19 cellular contexts compared by ENCODE assay signal in genomic region chr6:97663252-97663651, GRCh38.
A peak's percentile ranks its signal among the peaks of the same experiment; 100 is the strongest.
DNase-seq lines count a peak whose midpoint lies in the region; FAIRE-seq and TF ChIP-seq lines count a peak whose summit lies in the region.
"Had no signal": no experiment of that assay in that cellular context is flagged by ENCODE, and none has a peak within 500 bp of the region (broad histone marks: within the 10 kb centered on the region; RNA-seq: fewer than 3 reads in every experiment).

No MANE protein-coding gene starts in this region.

- H3K18ac ChIP-seq in H1 (ENCODE audit: extremely low read depth, low read length) = 0 out of 2 replicates have a peak overlapping the region, but pooled peaks have one; percentile 48

- H3K23me2 ChIP-seq in H1 (ENCODE audit: low read depth, low read length) = 0 out of 2 replicates have a peak, but pooled peaks cover 1% of the 10 kb centered on the region

- no peak overlapping the region for H3K4ac ChIP-seq in H1 (replicated peaks; ENCODE audit: insufficient read length, low read depth, low read length)

- H3K27ac ChIP-seq in H1 (ENCODE audit: low read depth, low read length) = no peak overlapping the region
- H3K27ac ChIP-seq: C4-2B had no signal

- no peak overlapping the region for H3K56ac ChIP-seq in H1 (replicated peaks; ENCODE audit: insufficient read length, low read depth, low read length)

- H2BK15ac ChIP-seq in H1 (ENCODE audit: low read length) = 0 out of 2 replicates have a peak overlapping the region, but pooled peaks have one; percentile 81

- no peak overlapping the region for H3K23ac ChIP-seq in H1 (ENCODE audit: insufficient read length)

- H3K27ac Mint-ChIP-seq in nephron progenitor cell = peak overlapping the region; percentile 11
- H3K27ac Mint-ChIP-seq: GM23338, HFFc6 had no signal

- H3K4me3 Mint-ChIP-seq in nephron progenitor cell = no peak overlapping the region
- H3K4me3 Mint-ChIP-seq: GM23338, HFFc6 had no signal

- H3K4me1 Mint-ChIP-seq in nephron progenitor cell = no peaks in the 10 kb centered on the region
- H3K4me1 Mint-ChIP-seq: CD4-positive, alpha-beta memory T cell had no signal

- TF ChIP-seq POLR2A in H1 (IDR thresholded peaks at IDR 0.05; ENCODE audit: control extremely low read depth in 1 of 2, low read depth in 2 of 2, low read length in 2 of 2) = no peak

- CTCF ChIA-PET in H1 (lab: Charles Lee; ENCODE audit: partially characterized antibody) = interaction anchor here (0.6 to 1.1 kb wide), 6 partner anchors 26 to 1217 kb away, joined by 3 to 4 read pairs (median 3); no protein-coding TSS in a partner anchor

- H4K5ac ChIP-seq in H1 (ENCODE audit: insufficient read length, low read depth, low read length) = no peak overlapping the region

- peak overlapping the region; percentile 79; the same call in 1 of the 2 replicates for H2AFZ ChIP-seq in H1 (ENCODE audit: low read length)
- H2AFZ ChIP-seq: GM23338 had no signal

- FAIRE-seq in H1 (lab: Jason Lieb, UNC) = no peak
- FAIRE-seq: A204.1, GM12892, GM18507 had no signal

- no peaks in the 10 kb centered on the region for H3K9me3 ChIP-seq in H1 (ENCODE audit: insufficient read depth in 2 of 2, low read depth in 1 of 2, low read length in 1 of 2)

- H3K27me3 ChIP-seq in H1 (replicated peaks in 1 of 4; ENCODE audit: control insufficient read depth in 3 of 4, extremely low read depth in 1 of 4, insufficient read depth in 3 of 4, low read length in 3 of 4) = no peaks in the 10 kb centered on the region

- H2BK12ac ChIP-seq in H1 (ENCODE audit: low read depth, low read length) = peak overlapping the region; percentile 80; the same call in 1 of the 2 replicates

- no peak overlapping the region for H4K91ac ChIP-seq in H1 (replicated peaks; ENCODE audit: insufficient read length, low read length)

- H3K4me2 ChIP-seq in H1 (ENCODE audit: insufficient read depth in 1 of 2, low read depth in 2 of 2, low read length in 2 of 2) = no peak overlapping the region
- H3K4me2 ChIP-seq: GM23338 had no signal

- no peaks in the 10 kb centered on the region for H3K79me2 ChIP-seq in H1 (ENCODE audit: control insufficient read depth in 1 of 2, insufficient read depth in 2 of 2, low read length in 2 of 2)

- H2BK20ac ChIP-seq in H1 (ENCODE audit: low read length) = no peak overlapping the region

- TF ChIP-seq EP300 in H1 (IDR thresholded peaks at IDR 0.05; ENCODE audit: borderline replicate concordance in 1 of 2, low read depth in 2 of 2, low read length in 2 of 2) = no peak

- no peak overlapping the region for H2AK5ac ChIP-seq in H1 (ENCODE audit: low read depth, low read length)

- DNase-seq in NCI-H69 (lab: John Stamatoyannopoulos, UW) (peak; percentile 38), H1 (ENCODE audit: low read depth in 1 of 2, low spot score in 2 of 2) (no peak), nephron progenitor cell (no peak), superior temporal gyrus (ENCODE audit: extremely low spot score) (peak; percentile 42), OCI-M2 (lab: John Stamatoyannopoulos, UW; ENCODE audit: unreplicated experiment) (no peak), NCI-H446 (lab: John Stamatoyannopoulos, UW) (no peak), NCI-H1436 (lab: John Stamatoyannopoulos, UW) (no peak)
- DNase-seq: ACHN; CD4-positive, alpha-beta memory T cell; DMS153; DMS79; GDM1; H7; HFFc6 had no signal

- no peaks in the 10 kb centered on the region for H3K79me1 ChIP-seq in H1 (ENCODE audit: low read depth, low read length)

- no peak overlapping the region for H3K4me3 ChIP-seq in H1 (ENCODE audit: extremely low read depth in 1 of 4, insufficient read depth in 2 of 4, low read depth in 3 of 4, low read length in 4 of 4)
- H3K4me3 ChIP-seq: GM23338 had no signal

- POLR2A ChIA-PET in H1 (lab: Charles Lee; ENCODE audit: partially characterized antibody) = no interaction called here

- H3K14ac ChIP-seq in H1 (ENCODE audit: insufficient read length) = no peak overlapping the region

- H2BK120ac ChIP-seq in H1 (replicated peaks; ENCODE audit: low read depth, low read length) = no peak overlapping the region

- H2BK5ac ChIP-seq in H1 (ENCODE audit: low read depth, low read length) = no peak overlapping the region

- H3K9ac ChIP-seq in H1 (replicated peaks in 1 of 4; ENCODE audit: extremely low read depth in 1 of 4, low read depth in 3 of 4, low read length in 3 of 4) = no peak overlapping the region

- no peaks in the 10 kb centered on the region for H3K4me1 ChIP-seq in H1 (replicated peaks in 1 of 4; ENCODE audit: control insufficient read depth in 3 of 4, insufficient read depth in 4 of 4, low read length in 3 of 4)

- H3K36me3 Mint-ChIP-seq in nephron progenitor cell (ENCODE audit: low read depth) = no peaks in the 10 kb centered on the region
- H3K36me3 Mint-ChIP-seq: CD4-positive, alpha-beta memory T cell had no signal

- H4K20me1 ChIP-seq in H1 (replicated peaks in 1 of 2; ENCODE audit: control insufficient read depth in 1 of 2, insufficient read depth in 2 of 2, low read length in 2 of 2) = no peaks in the 10 kb centered on the region

- H3K27me3 Mint-ChIP-seq in nephron progenitor cell (ENCODE audit: low read depth, poor library complexity) = no peaks in the 10 kb centered on the region

- TF ChIP-seq RAD21 in H1 (IDR thresholded peaks at IDR 0.05 in 1 of 2, conservative IDR thresholded peaks at IDR 0.05 in 1 of 2; ENCODE audit: low read depth in 2 of 2, low read length in 2 of 2) = no peak

- no peaks in the 10 kb centered on the region for H3K9me3 Mint-ChIP-seq in nephron progenitor cell
- H3K9me3 Mint-ChIP-seq: GM23338 had no signal

- H4K8ac ChIP-seq in H1 (ENCODE audit: extremely low read depth, insufficient read depth, low read length) = no peak overlapping the region

- H3K36me3 ChIP-seq in H1 (ENCODE audit: control insufficient read depth in 2 of 4, insufficient read depth in 4 of 4, low read length in 3 of 4) = no peaks in the 10 kb centered on the region

- TF ChIP-seq CTCF in H1 (IDR thresholded peaks at IDR 0.05; ENCODE audit: control extremely low read depth in 1 of 3, insufficient read depth in 1 of 3, low read depth in 1 of 3, low read length in 3 of 3) = no peak
- no peak for TF ChIP-seq CTCF in nephron progenitor cell (IDR thresholded peaks at IDR 0.05)

TF ChIP-seq in H1, 55 proteins besides CTCF, POLR2A, EP300 and RAD21:
- no peak for TF ChIP-seq ZNF274 (IDR thresholded peaks at IDR 0.05; ENCODE audit: borderline replicate concordance, extremely low read depth, low read length)
- TF ChIP-seq ASH2L (IDR thresholded peaks at IDR 0.05; ENCODE audit: low read length) = no peak
- no peak for TF ChIP-seq CBX5 (IDR thresholded peaks at IDR 0.05; ENCODE audit: low read depth, low read length)
- no peak for TF ChIP-seq HDAC2 (IDR thresholded peaks at IDR 0.05; ENCODE audit: borderline replicate concordance in 1 of 2, low read depth in 2 of 2, low read length in 2 of 2)
- TF ChIP-seq TAF7 (optimal IDR thresholded peaks at IDR 0.05; ENCODE audit: borderline replicate concordance, low read depth, low read length) = no peak
- TF ChIP-seq TAF1 (IDR thresholded peaks at IDR 0.05; ENCODE audit: low read depth, low read length) = no peak
- TF ChIP-seq SAP30 (IDR thresholded peaks at IDR 0.05; ENCODE audit: insufficient read depth, insufficient replicate concordance, low read length) = no peak
- no peak for TF ChIP-seq SUZ12 (IDR thresholded peaks at IDR 0.05; ENCODE audit: low read length)

Comparison
In these comparisons a context has a peak if more than half of its experiments do, and no peak if none do; other contexts are left out.
1. DNase-seq: peak in NCI-H69 (single experiment) and superior temporal gyrus (single experiment); none in H1 (0 of 2), nephron progenitor cell (single experiment), OCI-M2 (single experiment), NCI-H446 (0 of 2) and NCI-H1436 (single experiment).